Comparison of ENCODE assay signal across 8 cellular contexts in genomic region chr2:158457826-158458616, GRCh38. TPM values are rescaled to one million over a fixed set of nuclear protein-coding genes. Genes with fewer than 3 reads are reported as not detected.
DNase-seq lines count a peak whose midpoint lies in the region; ATAC-seq and TF ChIP-seq lines count a peak whose summit lies in the region.

No MANE protein-coding gene starts in this region.

- H3K4me1 ChIP-seq in SK-N-SH (ENCODE audit: control insufficient read depth in 1 of 2, insufficient read depth in 2 of 2, low read depth in 1 of 2, low read length in 1 of 2) = peaks cover 15 to 23% of the 10 kb centered on the region in 2 experiments; a peak in 3 of 4 replicates

- TF ChIP-seq CTCF in SK-N-SH (IDR thresholded peaks at IDR 0.05) (peak; percentile 40), astrocyte of the spinal cord (IDR thresholded peaks at IDR 0.05; ENCODE audit: low read depth, low read length) (no peak), retinal pigment epithelial cell (conservative IDR thresholded peaks at IDR 0.05; ENCODE audit: low read depth, low read length) (peak; percentile 14)

- H3K27ac ChIP-seq in SK-N-SH (ENCODE audit: low read depth in 2 of 2, low read length in 1 of 2) = peak overlapping the region; percentile 72 to 87

- H3K4me3 ChIP-seq in SK-N-SH (ENCODE audit: low read depth in 2 of 2, low read length in 1 of 2) (peak overlapping the region; percentile 76 to 77), astrocyte of the spinal cord (ENCODE audit: low read depth, low read length) (peak overlapping the region; percentile 76), retinal pigment epithelial cell (ENCODE audit: low read length) (peak overlapping the region; percentile 88)

- no peaks in the 10 kb centered on the region for H3K9me2 ChIP-seq in SK-N-SH

- WGBS in SK-N-SH (ENCODE audit: low lambda C conversion rate) = 2% methylated on average over 40 of the region's 61 CpGs

- H2AFZ ChIP-seq in SK-N-SH (ENCODE audit: low read depth) = peak overlapping the region; percentile 66

- peak overlapping the region; percentile 81 for H3K9ac ChIP-seq in SK-N-SH

- no peak; the same call in 1 of the 2 replicates for TF ChIP-seq RAD21 in SK-N-SH (IDR thresholded peaks at IDR 0.05; ENCODE audit: low read length)

- no peaks in the 10 kb centered on the region for H3K9me3 ChIP-seq in SK-N-SH

- peak overlapping the region; percentile 82 for H3K4me2 ChIP-seq in SK-N-SH

- POLR2A ChIA-PET in SK-N-SH (lab: Yijun Ruan, JAX) = no interaction called here

- H4K20me1 ChIP-seq in SK-N-SH (ENCODE audit: insufficient read depth) = peaks cover 13% of the 10 kb centered on the region; the same call in 1 of the 2 replicates

- ATAC-seq in GM21447 (IDR thresholded peaks at IDR 0.05; ENCODE audit: unreplicated experiment) = peak; percentile 49

- no peak for TF ChIP-seq EP300 in SK-N-SH (IDR thresholded peaks at IDR 0.05; ENCODE audit: borderline replicate concordance in 1 of 2, low read depth in 1 of 2, low read length in 1 of 2)

- in situ Hi-C loops in astrocyte of the spinal cord (cut with HindIII; ENCODE audit: low sequenced_read_pairs) = no loop called here

- peaks cover 50% of the 10 kb centered on the region for H3K79me2 ChIP-seq in SK-N-SH (ENCODE audit: insufficient read depth)

- CTCF ChIA-PET in SK-N-SH (lab: Yijun Ruan, JAX) = interaction anchor here (0.6 to 7.4 kb wide), 17 partner anchors 8 to 434 kb away, joined by 3 to 61 read pairs (median 3); no protein-coding TSS in a partner anchor

- DNase-seq in EH (ENCODE audit: low read depth) (peak; percentile 78), HUDEP-2 (lab: John Stamatoyannopoulos, UW; ENCODE audit: unreplicated experiment in 76 of 76) (peak in 57 of 76 experiments; percentile 12 to 76 (median 48)), SK-N-SH (peak; percentile 82), astrocyte of the spinal cord (ENCODE audit: low read depth, low spot score) (peak; percentile 66), iPS DF 19.7 (ENCODE audit: low read depth, low spot score) (peak; percentile 80), retinal pigment epithelial cell (ENCODE audit: low read depth) (peak; percentile 34)
- DNase-seq in activated effector memory CD4-positive, alpha-beta T cell treated with anti-CD3 and anti-CD28 coated beads, Interleukin-2, amount 50 U/mL, for 16 hours = no peak

- peaks cover 9% of the 10 kb centered on the region for H3F3A ChIP-seq in SK-N-SH (replicated peaks; ENCODE audit: insufficient read depth)

- no peaks in the 10 kb centered on the region for H3K27me3 ChIP-seq in SK-N-SH (ENCODE audit: insufficient read depth)

- no peaks in the 10 kb centered on the region for H3K36me3 ChIP-seq in SK-N-SH (replicated peaks in 1 of 2; ENCODE audit: control insufficient read depth in 1 of 2, insufficient read depth in 2 of 2, low read length in 1 of 2)

TF ChIP-seq in SK-N-SH, 30 proteins besides CTCF, POLR2A, EP300 and RAD21:
- peak; percentile 89 for TF ChIP-seq TEAD4 (IDR thresholded peaks at IDR 0.05; ENCODE audit: borderline replicate concordance, insufficient read depth)
- TF ChIP-seq TCF12 (IDR thresholded peaks at IDR 0.05) = peak; percentile 20; the same call in 1 of the 2 replicates
- TF ChIP-seq USF1 (IDR thresholded peaks at IDR 0.05; ENCODE audit: borderline replicate concordance, low read depth) = 0 out of 2 replicates have a peak, but pooled peaks have one; percentile 13
- peak; percentile 4; the same call in 1 of the 2 replicates for TF ChIP-seq NRF1 (IDR thresholded peaks at IDR 0.05; ENCODE audit: low read depth, low read length)
- TF ChIP-seq TAF1 (IDR thresholded peaks at IDR 0.05; ENCODE audit: borderline replicate concordance, low read depth, low read length) = no peak; the same call in 1 of the 2 replicates
- no peak for TF ChIP-seq EZH2phosphoT487 (IDR thresholded peaks at IDR 0.05; ENCODE audit: borderline replicate concordance, low read depth)
- peak; percentile 53; the same call in 1 of the 2 replicates for TF ChIP-seq RCOR1 (IDR thresholded peaks at IDR 0.05; ENCODE audit: low read length)
- TF ChIP-seq FOXJ3 (CRISPR knock-in tag; IDR thresholded peaks at IDR 0.05) = 0 out of 2 replicates have a peak, but pooled peaks have one; percentile 1

RNA-seq across cellular contexts. Expression of gene PKP4, which starts 1.3 kb away (rescaled TPM):
- 10.9 and 13.8 TPM in 2 replicates for polyA plus RNA-seq in SK-N-SH (2012; rRNA removed)
- polyA plus RNA-seq in SK-N-SH (2012; cell fraction: cytosol; rRNA removed) = 8.1 and 9.4 TPM in 2 replicates
- 25.1 and 36.3 TPM in 2 replicates for polyA plus RNA-seq in SK-N-SH (2012; cell fraction: nucleus; rRNA removed)

RNA-seq across cellular contexts. Expression of gene CCDC148, which starts 1.5 kb away (rescaled TPM):
- polyA plus RNA-seq in SK-N-SH (2012; rRNA removed) = 0.18 TPM in 1 of 2 replicates, not detected in the other
- 0.14 and 0.21 TPM in 2 replicates for polyA plus RNA-seq in SK-N-SH (2012; cell fraction: cytosol; rRNA removed)
- polyA plus RNA-seq in SK-N-SH (2012; cell fraction: nucleus; rRNA removed) = 0.08 and 0.46 TPM in 2 replicates
